In genomic region chr9:35067056-35067455, GRCh38 we compare ENCODE assay signal across 11 cellular contexts.
"Had no signal": no experiment of that assay in that cellular context is flagged by ENCODE, and none has a peak within 500 bp of the region (broad histone marks: within the 10 kb centered on the region; RNA-seq: fewer than 3 reads in every experiment).

No MANE protein-coding gene starts in this region.

- H3K27me3 Mint-ChIP-seq: naive B cell had no signal

- DNase-seq: activated CD4-positive, alpha-beta T cell treated with anti-CD3 and anti-CD28 coated beads, Interleukin-2, amount 50 U/mL, for 48 hours; activated effector memory CD4-positive, alpha-beta T cell treated with Interleukin-2 at 50 U/mL for 16 hours; islet precursor cell; naive B cell; stimulated activated CD4-positive, alpha-beta T cell treated with anti-CD3 and anti-CD28 coated beads, Interleukin-1b, Interleukin-23, amount 100 ng/mL, for 48 hours; T-helper 9 cell had no signal

- H3K4me3 ChIP-seq: esophagus muscularis mucosa, hepatocyte, SK-N-MC, thoracic aorta had no signal

- H3K9me3 ChIP-seq: esophagus muscularis mucosa, thoracic aorta had no signal

- H3K9me3 Mint-ChIP-seq: naive B cell had no signal

- H3K27me3 ChIP-seq: esophagus muscularis mucosa, hepatocyte, neutrophil had no signal

- H3K4me2 ChIP-seq: hepatocyte had no signal

- H3K27ac ChIP-seq: esophagus muscularis mucosa, hepatocyte, neutrophil, SK-N-MC, thoracic aorta had no signal

- H2AFZ ChIP-seq: hepatocyte had no signal
